In genomic region chr21:28118570-28118969, GRCh38 we compare ENCODE assay signal across 1 cellular context.
TF ChIP-seq lines count a peak whose summit lies in the region.

No MANE protein-coding gene starts in this region.

TF ChIP-seq in IMR-90, 13 proteins besides CTCF, POLR2A, EP300 and RAD21 (continued from another document):
- TF ChIP-seq SMC3 (IDR thresholded peaks at IDR 0.05; ENCODE audit: low read depth, low read length) (no peak), RCOR1 (IDR thresholded peaks at IDR 0.05; ENCODE audit: insufficient replicate concordance, low read length) (no peak)
